Comparison of ENCODE assay signal across 8 cellular contexts in genomic region chr7:74174606-74175082, GRCh38. TPM values are rescaled to one million over a fixed set of nuclear protein-coding genes. Genes with fewer than 3 reads are reported as not detected.
A peak's percentile ranks its signal among the peaks of the same experiment; 100 is the strongest.
DNase-seq lines count a peak whose midpoint lies in the region; ATAC-seq and TF ChIP-seq lines count a peak whose summit lies in the region.

No MANE protein-coding gene starts in this region.

- H3K4me3 ChIP-seq in Karpas-422 (ENCODE audit: low read length) (peak overlapping the region; percentile 85), muscle layer of colon (ENCODE audit: low read depth in 1 of 2, low read length in 2 of 2) (peak overlapping the region; percentile 89 to 96), subcutaneous abdominal adipose tissue (ENCODE audit: low read depth in 1 of 5, low read length in 5 of 5) (peak overlapping the region; percentile 75 to 95 (median 91))

- H3K36me3 ChIP-seq in ES-I3 (ENCODE audit: insufficient read depth, low read length) (peaks cover 7% of the 10 kb centered on the region), Karpas-422 (ENCODE audit: insufficient read depth, low read length) (peaks cover 24% of the 10 kb centered on the region), muscle layer of colon (ENCODE audit: insufficient read depth, low read length) (no peaks in the 10 kb centered on the region), subcutaneous abdominal adipose tissue (ENCODE audit: control insufficient read depth in 5 of 5, insufficient read depth in 5 of 5, low read length in 5 of 5) (peaks cover 0 to 12% (median 3%) of the 10 kb centered on the region in 5 donors)

- POLR2A ChIA-PET in activated CD4-positive, alpha-beta memory T cell treated with anti-CD3 and anti-CD28 coated beads, Interleukin-2, amount 10 ng/mL, durations not matched to agents 7 days and 5 days (lab: Charles Lee): interaction anchor here (0.6 to 3.0 kb wide), 26 partner anchors 9 to 436 kb away, joined by 3 to 39 read pairs (median 4); partner anchors contain the start of genes ABHD11 and LIMK1

- H3K9me2 ChIP-seq in Karpas-422 (replicated peaks; ENCODE audit: insufficient read depth, low read length): no peaks in the 10 kb centered on the region

- peak overlapping the region; percentile 95 for H3K4me3 Mint-ChIP-seq in activated CD4-positive, alpha-beta memory T cell treated with anti-CD3 and anti-CD28 coated beads, Interleukin-2, amount 10 ng/mL, durations not matched to agents 7 days and 5 days

- peaks cover 27% of the 10 kb centered on the region for H3K36me3 Mint-ChIP-seq in activated CD4-positive, alpha-beta memory T cell treated with anti-CD3 and anti-CD28 coated beads, Interleukin-2, amount 10 ng/mL, durations not matched to agents 7 days and 5 days (ENCODE audit: low read depth)

- ATAC-seq in GM21723 (IDR thresholded peaks at IDR 0.05; ENCODE audit: unreplicated experiment): peak; percentile 32

- no peaks in the 10 kb centered on the region for H3K27me3 ChIP-seq in Karpas-422 (ENCODE audit: low read length)
- H3K27me3 ChIP-seq in muscle layer of colon (ENCODE audit: control insufficient read depth in 1 of 2, insufficient read depth in 2 of 2, low read length in 2 of 2): no peaks in the 10 kb centered on the region
- H3K27me3 ChIP-seq in subcutaneous abdominal adipose tissue (ENCODE audit: control insufficient read depth in 5 of 5, insufficient read depth in 4 of 5, low read length in 5 of 5): no peaks in the 10 kb centered on the region

- peak overlapping the region; percentile 86 for H3K27ac Mint-ChIP-seq in activated CD4-positive, alpha-beta memory T cell treated with anti-CD3 and anti-CD28 coated beads, Interleukin-2, amount 10 ng/mL, durations not matched to agents 7 days and 5 days

- no peak overlapping the region for H2AFZ ChIP-seq in Karpas-422 (ENCODE audit: low read length)

- DNase-seq in Karpas-422 (peak; percentile 71), erythroblast (lab: John Stamatoyannopoulos, UW) (peak; percentile 78 to 86), superior temporal gyrus (ENCODE audit: extremely low spot score) (no peak)
- DNase-seq in activated CD4-positive, alpha-beta memory T cell treated with anti-CD3 and anti-CD28 coated beads, Interleukin-2, amount 10 ng/mL, durations not matched to agents 7 days and 5 days: peak; percentile 46

- H4K20me1 ChIP-seq in Karpas-422 (ENCODE audit: insufficient read depth, low read depth, low read length): peaks cover 51% of the 10 kb centered on the region

- CTCF ChIA-PET in activated CD4-positive, alpha-beta memory T cell treated with anti-CD3 and anti-CD28 coated beads, Interleukin-2, amount 10 ng/mL, durations not matched to agents 7 days and 5 days (lab: Charles Lee): interaction anchor here (0.5 to 3.4 kb wide), 10 partner anchors 10 to 227 kb away, joined by 3 to 24 read pairs (median 4); no protein-coding TSS in a partner anchor

- H3K4me1 ChIP-seq in ES-I3 (ENCODE audit: insufficient read depth, low read length) (peaks cover 9% of the 10 kb centered on the region), Karpas-422 (ENCODE audit: low read length) (peaks cover 53% of the 10 kb centered on the region), muscle layer of colon (ENCODE audit: insufficient read depth, low read length) (peaks cover 44% of the 10 kb centered on the region), subcutaneous abdominal adipose tissue (ENCODE audit: control insufficient read depth in 5 of 5, insufficient read depth in 5 of 5, low read length in 5 of 5) (peaks cover 6 to 57% (median 52%) of the 10 kb centered on the region in 5 donors)

- H3K27me3 Mint-ChIP-seq in activated CD4-positive, alpha-beta memory T cell treated with anti-CD3 and anti-CD28 coated beads, Interleukin-2, amount 10 ng/mL, durations not matched to agents 7 days and 5 days: no peaks in the 10 kb centered on the region

- H3K9me3 Mint-ChIP-seq in activated CD4-positive, alpha-beta memory T cell treated with anti-CD3 and anti-CD28 coated beads, Interleukin-2, amount 10 ng/mL, durations not matched to agents 7 days and 5 days: no peaks in the 10 kb centered on the region

- H3K27ac ChIP-seq in Karpas-422 (ENCODE audit: low read length): peak overlapping the region; percentile 57
- peak overlapping the region; percentile 93 for H3K27ac ChIP-seq in muscle layer of colon (ENCODE audit: low read depth, low read length)
- H3K27ac ChIP-seq in subcutaneous abdominal adipose tissue (ENCODE audit: low read depth, low read length): peak overlapping the region; percentile 85

- no peak for TF ChIP-seq POLR2A in erythroblast (IDR thresholded peaks at IDR 0.05; ENCODE audit: low read length)

- H3K9ac ChIP-seq in ES-I3 (ENCODE audit: low read depth, low read length): peak overlapping the region; percentile 95
- H3K9ac ChIP-seq in Karpas-422 (ENCODE audit: low read length): peak overlapping the region; percentile 87
- peak overlapping the region; percentile 75 for H3K9ac ChIP-seq in muscle layer of colon (ENCODE audit: low read length)
- peak overlapping the region; percentile 81 to 98 (median 97) for H3K9ac ChIP-seq in subcutaneous abdominal adipose tissue (ENCODE audit: low read length in 5 of 5)

- peaks cover 51% of the 10 kb centered on the region for H3K4me1 Mint-ChIP-seq in activated CD4-positive, alpha-beta memory T cell treated with anti-CD3 and anti-CD28 coated beads, Interleukin-2, amount 10 ng/mL, durations not matched to agents 7 days and 5 days

- peaks cover 53% of the 10 kb centered on the region for H3K79me2 ChIP-seq in Karpas-422 (ENCODE audit: low read length)

- H3K9me3 ChIP-seq in ES-I3 (ENCODE audit: control insufficient read depth, insufficient read depth, low read length) (no peaks in the 10 kb centered on the region), Karpas-422 (ENCODE audit: low read length) (no peaks in the 10 kb centered on the region), muscle layer of colon (ENCODE audit: low read length) (no peaks in the 10 kb centered on the region), subcutaneous abdominal adipose tissue (ENCODE audit: control insufficient read depth in 5 of 5, low read length in 5 of 5) (no peaks in the 10 kb centered on the region)

- peak overlapping the region; percentile 98 for H3K4me2 ChIP-seq in Karpas-422 (ENCODE audit: low read depth, low read length, poor library complexity, severe bottlenecking)

RNA-seq across cellular contexts. Expression of gene EIF4H, which starts 0.5 kb away (rescaled TPM):
- 200 and 286 TPM in 2 replicates for total RNA-seq in Karpas-422 (2014; rRNA removed; shearing (Covaris generic); ENCODE audit: low replicate concordance)
- 100 to 1,000 TPM; 295 to 320 TPM for total RNA-seq in activated CD4-positive, alpha-beta memory T cell treated with anti-CD3 and anti-CD28 coated beads, Interleukin-2, amount 10 ng/mL, durations not matched to agents 7 days and 5 days

RNA-seq across cellular contexts. Expression of gene LAT2, which starts 35.2 kb away (rescaled TPM):
- total RNA-seq in Karpas-422 (2014; rRNA removed; shearing (Covaris generic); ENCODE audit: low replicate concordance): 2.3 and 10.5 TPM in 2 replicates
- total RNA-seq in activated CD4-positive, alpha-beta memory T cell treated with anti-CD3 and anti-CD28 coated beads, Interleukin-2, amount 10 ng/mL, durations not matched to agents 7 days and 5 days: 10 to 100 TPM; 31.1 to 32.5 TPM
